ENCODE assay signal across 1 cellular context in the genomic region with DNA sequence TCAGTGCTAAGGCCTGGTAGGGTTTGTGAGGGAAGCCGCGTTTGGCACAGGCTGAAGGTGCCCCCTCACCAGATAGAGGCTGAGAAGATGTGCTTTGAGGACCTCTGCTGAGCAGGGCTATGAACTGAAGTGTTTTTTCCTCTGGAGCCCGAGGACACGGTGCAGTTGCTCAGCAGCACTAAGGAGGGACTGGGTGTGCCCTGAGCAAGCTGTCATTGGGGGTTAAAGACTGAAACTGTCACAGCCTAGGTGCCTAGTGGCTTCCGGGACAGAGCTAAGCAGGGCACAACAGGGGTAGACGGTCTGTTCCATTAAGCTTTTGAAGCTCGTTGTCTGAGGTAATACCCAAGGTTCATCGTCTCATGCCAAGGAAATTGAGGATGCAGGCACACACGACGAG.
TF ChIP-seq lines count a peak whose summit lies in the region.

No MANE protein-coding gene starts in this region.

TF ChIP-seq in H1, 55 proteins besides CTCF, POLR2A, EP300 and RAD21:
- TF ChIP-seq ATF3 (IDR thresholded peaks at IDR 0.05; ENCODE audit: insufficient read depth, low read depth, low read length) (no peak), JUN (IDR thresholded peaks at IDR 0.05; ENCODE audit: low read depth, low read length) (no peak), TAF7 (optimal IDR thresholded peaks at IDR 0.05; ENCODE audit: borderline replicate concordance, low read depth, low read length) (no peak), NRF1 (IDR thresholded peaks at IDR 0.05; ENCODE audit: low read depth, low read length) (no peak), ZNF274 (IDR thresholded peaks at IDR 0.05; ENCODE audit: borderline replicate concordance, extremely low read depth, low read length) (no peak), CREB1 (IDR thresholded peaks at IDR 0.05) (no peak), SIX5 (IDR thresholded peaks at IDR 0.05; ENCODE audit: low read depth, low read length) (no peak), KDM5A (IDR thresholded peaks at IDR 0.05; ENCODE audit: low read length) (no peak), TEAD4 (IDR thresholded peaks at IDR 0.05; ENCODE audit: low read depth, low read length) (no peak), KDM4A (IDR thresholded peaks at IDR 0.05; ENCODE audit: low read depth, low read length, severe bottlenecking) (no peak), ASH2L (IDR thresholded peaks at IDR 0.05; ENCODE audit: low read length) (no peak), CBX8 (IDR thresholded peaks at IDR 0.05; ENCODE audit: borderline replicate concordance, low read depth, low read length) (no peak), TCF12 (IDR thresholded peaks at IDR 0.05; ENCODE audit: low read depth, low read length) (no peak)
TF ChIP-seq in H1: peak in this region for 0.
